Comparison of ENCODE assay signal across 1 cellular context in the genomic region with DNA sequence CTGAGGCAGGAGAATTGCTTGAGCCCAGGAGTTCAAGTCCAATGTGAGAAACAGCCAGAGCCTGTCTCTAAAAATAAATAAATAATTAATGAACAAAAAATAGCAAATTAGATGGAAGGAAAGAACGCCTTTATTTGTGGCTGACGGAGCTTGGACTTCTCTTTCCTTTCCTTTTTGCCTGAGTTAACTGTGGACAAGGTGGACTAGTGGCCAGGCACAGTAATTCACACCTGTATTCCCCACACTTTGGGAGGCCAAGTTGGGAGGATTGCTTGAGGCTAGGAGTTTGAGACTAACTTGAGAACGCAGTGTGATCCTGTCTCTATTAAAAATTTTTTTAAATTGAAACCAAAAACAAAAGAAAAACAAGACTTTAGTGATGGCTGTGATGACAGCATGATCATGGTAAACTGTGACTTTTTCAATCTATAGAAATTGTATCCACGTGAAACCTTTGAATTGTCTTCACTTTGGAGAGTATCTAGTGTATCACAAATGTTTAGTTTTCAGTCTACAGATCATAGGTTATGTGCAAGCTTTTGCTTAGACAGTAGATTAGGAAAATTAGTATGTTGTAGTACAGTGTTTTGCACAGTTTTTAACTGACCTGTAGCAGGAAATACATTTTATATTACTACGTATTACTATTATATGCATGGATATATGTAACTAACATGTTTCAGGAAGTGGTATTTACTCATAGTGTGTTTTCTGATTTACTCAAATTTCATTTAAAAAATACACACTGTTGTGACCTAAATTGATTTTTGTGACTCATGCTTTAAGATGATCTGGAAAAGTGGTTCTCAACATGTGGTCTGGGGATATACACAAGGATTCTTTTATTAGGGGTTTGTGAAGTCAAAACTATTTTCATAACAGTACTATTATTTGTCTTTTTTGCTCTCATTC.
TF ChIP-seq lines count a peak whose summit lies in the region.

No MANE protein-coding gene starts in this region.

TF ChIP-seq in GM12878, 131 proteins besides CTCF, POLR2A, EP300 and RAD21 (continued from another document):
- TF ChIP-seq, protein P1, sequence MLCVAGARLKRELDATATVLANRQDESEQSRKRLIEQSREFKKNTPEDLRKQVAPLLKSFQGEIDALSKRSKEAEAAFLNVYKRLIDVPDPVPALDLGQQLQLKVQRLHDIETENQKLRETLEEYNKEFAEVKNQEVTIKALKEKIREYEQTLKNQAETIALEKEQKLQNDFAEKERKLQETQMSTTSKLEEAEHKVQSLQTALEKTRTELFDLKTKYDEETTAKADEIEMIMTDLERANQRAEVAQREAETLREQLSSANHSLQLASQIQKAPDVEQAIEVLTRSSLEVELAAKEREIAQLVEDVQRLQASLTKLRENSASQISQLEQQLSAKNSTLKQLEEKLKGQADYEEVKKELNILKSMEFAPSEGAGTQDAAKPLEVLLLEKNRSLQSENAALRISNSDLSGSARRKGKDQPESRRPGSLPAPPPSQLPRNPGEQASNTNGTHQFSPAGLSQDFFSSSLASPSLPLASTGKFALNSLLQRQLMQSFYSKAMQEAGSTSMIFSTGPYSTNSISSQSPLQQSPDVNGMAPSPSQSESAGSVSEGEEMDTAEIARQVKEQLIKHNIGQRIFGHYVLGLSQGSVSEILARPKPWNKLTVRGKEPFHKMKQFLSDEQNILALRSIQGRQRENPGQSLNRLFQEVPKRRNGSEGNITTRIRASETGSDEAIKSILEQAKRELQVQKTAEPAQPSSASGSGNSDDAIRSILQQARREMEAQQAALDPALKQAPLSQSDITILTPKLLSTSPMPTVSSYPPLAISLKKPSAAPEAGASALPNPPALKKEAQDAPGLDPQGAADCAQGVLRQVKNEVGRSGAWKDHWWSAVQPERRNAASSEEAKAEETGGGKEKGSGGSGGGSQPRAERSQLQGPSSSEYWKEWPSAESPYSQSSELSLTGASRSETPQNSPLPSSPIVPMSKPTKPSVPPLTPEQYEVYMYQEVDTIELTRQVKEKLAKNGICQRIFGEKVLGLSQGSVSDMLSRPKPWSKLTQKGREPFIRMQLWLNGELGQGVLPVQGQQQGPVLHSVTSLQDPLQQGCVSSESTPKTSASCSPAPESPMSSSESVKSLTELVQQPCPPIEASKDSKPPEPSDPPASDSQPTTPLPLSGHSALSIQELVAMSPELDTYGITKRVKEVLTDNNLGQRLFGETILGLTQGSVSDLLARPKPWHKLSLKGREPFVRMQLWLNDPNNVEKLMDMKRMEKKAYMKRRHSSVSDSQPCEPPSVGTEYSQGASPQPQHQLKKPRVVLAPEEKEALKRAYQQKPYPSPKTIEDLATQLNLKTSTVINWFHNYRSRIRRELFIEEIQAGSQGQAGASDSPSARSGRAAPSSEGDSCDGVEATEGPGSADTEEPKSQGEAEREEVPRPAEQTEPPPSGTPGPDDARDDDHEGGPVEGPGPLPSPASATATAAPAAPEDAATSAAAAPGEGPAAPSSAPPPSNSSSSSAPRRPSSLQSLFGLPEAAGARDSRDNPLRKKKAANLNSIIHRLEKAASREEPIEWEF (IDR thresholded peaks at IDR 0.05; ENCODE audit: insufficient replicate concordance, low read depth, low read length): no peak
- no peak for TF ChIP-seq RAD51 (IDR thresholded peaks at IDR 0.05)
- TF ChIP-seq, protein P2, sequence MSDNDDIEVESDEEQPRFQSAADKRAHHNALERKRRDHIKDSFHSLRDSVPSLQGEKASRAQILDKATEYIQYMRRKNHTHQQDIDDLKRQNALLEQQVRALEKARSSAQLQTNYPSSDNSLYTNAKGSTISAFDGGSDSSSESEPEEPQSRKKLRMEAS (IDR thresholded peaks at IDR 0.05; ENCODE audit: low read depth, low read length): no peak
- peak; percentile 68 for TF ChIP-seq JUNB (IDR thresholded peaks at IDR 0.05)
- no peak for TF ChIP-seq TBL1XR1 (IDR thresholded peaks at IDR 0.05; ENCODE audit: low read depth, low read length)
- TF ChIP-seq CREB1 (IDR thresholded peaks at IDR 0.05; ENCODE audit: low read depth): no peak
- TF ChIP-seq, protein P3, sequence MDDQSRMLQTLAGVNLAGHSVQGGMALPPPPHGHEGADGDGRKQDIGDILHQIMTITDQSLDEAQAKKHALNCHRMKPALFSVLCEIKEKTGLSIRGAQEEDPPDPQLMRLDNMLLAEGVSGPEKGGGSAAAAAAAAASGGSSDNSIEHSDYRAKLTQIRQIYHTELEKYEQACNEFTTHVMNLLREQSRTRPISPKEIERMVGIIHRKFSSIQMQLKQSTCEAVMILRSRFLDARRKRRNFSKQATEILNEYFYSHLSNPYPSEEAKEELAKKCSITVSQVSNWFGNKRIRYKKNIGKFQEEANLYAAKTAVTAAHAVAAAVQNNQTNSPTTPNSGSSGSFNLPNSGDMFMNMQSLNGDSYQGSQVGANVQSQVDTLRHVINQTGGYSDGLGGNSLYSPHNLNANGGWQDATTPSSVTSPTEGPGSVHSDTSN (IDR thresholded peaks at IDR 0.05; ENCODE audit: insufficient replicate concordance, low read depth, low read length): no peak
- TF ChIP-seq RUNX3 (IDR thresholded peaks at IDR 0.05; ENCODE audit: low read length): peak; percentile 69; the same call in 1 of the 2 replicates
- TF ChIP-seq ZNF274 (IDR thresholded peaks at IDR 0.05; ENCODE audit: insufficient read depth, insufficient read length): no peak
- TF ChIP-seq, protein P4, sequence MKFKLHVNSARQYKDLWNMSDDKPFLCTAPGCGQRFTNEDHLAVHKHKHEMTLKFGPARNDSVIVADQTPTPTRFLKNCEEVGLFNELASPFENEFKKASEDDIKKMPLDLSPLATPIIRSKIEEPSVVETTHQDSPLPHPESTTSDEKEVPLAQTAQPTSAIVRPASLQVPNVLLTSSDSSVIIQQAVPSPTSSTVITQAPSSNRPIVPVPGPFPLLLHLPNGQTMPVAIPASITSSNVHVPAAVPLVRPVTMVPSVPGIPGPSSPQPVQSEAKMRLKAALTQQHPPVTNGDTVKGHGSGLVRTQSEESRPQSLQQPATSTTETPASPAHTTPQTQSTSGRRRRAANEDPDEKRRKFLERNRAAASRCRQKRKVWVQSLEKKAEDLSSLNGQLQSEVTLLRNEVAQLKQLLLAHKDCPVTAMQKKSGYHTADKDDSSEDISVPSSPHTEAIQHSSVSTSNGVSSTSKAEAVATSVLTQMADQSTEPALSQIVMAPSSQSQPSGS (IDR thresholded peaks at IDR 0.05; ENCODE audit: low read length): 0 out of 2 replicates have a peak, but pooled peaks have one; percentile 44
- TF ChIP-seq CBFB (IDR thresholded peaks at IDR 0.05; ENCODE audit: low read depth): no peak
- TF ChIP-seq, protein P5, sequence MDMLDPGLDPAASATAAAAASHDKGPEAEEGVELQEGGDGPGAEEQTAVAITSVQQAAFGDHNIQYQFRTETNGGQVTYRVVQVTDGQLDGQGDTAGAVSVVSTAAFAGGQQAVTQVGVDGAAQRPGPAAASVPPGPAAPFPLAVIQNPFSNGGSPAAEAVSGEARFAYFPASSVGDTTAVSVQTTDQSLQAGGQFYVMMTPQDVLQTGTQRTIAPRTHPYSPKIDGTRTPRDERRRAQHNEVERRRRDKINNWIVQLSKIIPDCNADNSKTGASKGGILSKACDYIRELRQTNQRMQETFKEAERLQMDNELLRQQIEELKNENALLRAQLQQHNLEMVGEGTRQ (IDR thresholded peaks at IDR 0.05; ENCODE audit: borderline replicate concordance, low read depth, low read length): no peak
- TF ChIP-seq RCOR1 (conservative IDR thresholded peaks at IDR 0.05; ENCODE audit: low read depth, low read length): no peak
- TF ChIP-seq KDM1A (IDR thresholded peaks at IDR 0.05; ENCODE audit: borderline replicate concordance): no peak
- TF ChIP-seq ZNF217 (IDR thresholded peaks at IDR 0.05): no peak
- TF ChIP-seq CHD2 (IDR thresholded peaks at IDR 0.05; ENCODE audit: borderline replicate concordance, low read depth, low read length): no peak
- TF ChIP-seq, protein P6, sequence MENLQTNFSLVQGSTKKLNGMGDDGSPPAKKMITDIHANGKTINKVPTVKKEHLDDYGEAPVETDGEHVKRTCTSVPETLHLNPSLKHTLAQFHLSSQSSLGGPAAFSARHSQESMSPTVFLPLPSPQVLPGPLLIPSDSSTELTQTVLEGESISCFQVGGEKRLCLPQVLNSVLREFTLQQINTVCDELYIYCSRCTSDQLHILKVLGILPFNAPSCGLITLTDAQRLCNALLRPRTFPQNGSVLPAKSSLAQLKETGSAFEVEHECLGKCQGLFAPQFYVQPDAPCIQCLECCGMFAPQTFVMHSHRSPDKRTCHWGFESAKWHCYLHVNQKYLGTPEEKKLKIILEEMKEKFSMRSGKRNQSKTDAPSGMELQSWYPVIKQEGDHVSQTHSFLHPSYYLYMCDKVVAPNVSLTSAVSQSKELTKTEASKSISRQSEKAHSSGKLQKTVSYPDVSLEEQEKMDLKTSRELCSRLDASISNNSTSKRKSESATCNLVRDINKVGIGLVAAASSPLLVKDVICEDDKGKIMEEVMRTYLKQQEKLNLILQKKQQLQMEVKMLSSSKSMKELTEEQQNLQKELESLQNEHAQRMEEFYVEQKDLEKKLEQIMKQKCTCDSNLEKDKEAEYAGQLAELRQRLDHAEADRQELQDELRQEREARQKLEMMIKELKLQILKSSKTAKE (IDR thresholded peaks at IDR 0.05; ENCODE audit: low read depth, poor library complexity, severe bottlenecking): no peak
- TF ChIP-seq, protein P7, sequence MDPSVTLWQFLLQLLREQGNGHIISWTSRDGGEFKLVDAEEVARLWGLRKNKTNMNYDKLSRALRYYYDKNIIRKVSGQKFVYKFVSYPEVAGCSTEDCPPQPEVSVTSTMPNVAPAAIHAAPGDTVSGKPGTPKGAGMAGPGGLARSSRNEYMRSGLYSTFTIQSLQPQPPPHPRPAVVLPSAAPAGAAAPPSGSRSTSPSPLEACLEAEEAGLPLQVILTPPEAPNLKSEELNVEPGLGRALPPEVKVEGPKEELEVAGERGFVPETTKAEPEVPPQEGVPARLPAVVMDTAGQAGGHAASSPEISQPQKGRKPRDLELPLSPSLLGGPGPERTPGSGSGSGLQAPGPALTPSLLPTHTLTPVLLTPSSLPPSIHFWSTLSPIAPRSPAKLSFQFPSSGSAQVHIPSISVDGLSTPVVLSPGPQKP (IDR thresholded peaks at IDR 0.05; ENCODE audit: low read depth, low read length): no peak
- no peak for TF ChIP-seq CREM (IDR thresholded peaks at IDR 0.05; ENCODE audit: low read depth)
- TF ChIP-seq NRF1 (conservative IDR thresholded peaks at IDR 0.05; ENCODE audit: low read depth, low read length): no peak
- peak; percentile 23; the same call in 1 of the 2 replicates for TF ChIP-seq FOXM1 (IDR thresholded peaks at IDR 0.05; ENCODE audit: low read depth, low read length)
- TF ChIP-seq RBBP5 (conservative IDR thresholded peaks at IDR 0.05): no peak
- no peak for TF ChIP-seq IKZF1 (conservative IDR thresholded peaks at IDR 0.05)
- no peak for TF ChIP-seq HCFC1 (IDR thresholded peaks at IDR 0.05; ENCODE audit: low read length)
- no peak for TF ChIP-seq ATF7 (IDR thresholded peaks at IDR 0.05; ENCODE audit: low read depth)
- peak; percentile 60; the same call in 1 of the 2 replicates for TF ChIP-seq NFIC (IDR thresholded peaks at IDR 0.05; ENCODE audit: low read depth, low read length)
- TF ChIP-seq LARP7 (IDR thresholded peaks at IDR 0.05): no peak
- TF ChIP-seq EGR1 (IDR thresholded peaks at IDR 0.05; ENCODE audit: borderline replicate concordance in 1 of 2, low read depth in 2 of 2, low read length in 2 of 2): no peak
